2 cellular contexts compared by ENCODE assay signal in the genomic region with DNA sequence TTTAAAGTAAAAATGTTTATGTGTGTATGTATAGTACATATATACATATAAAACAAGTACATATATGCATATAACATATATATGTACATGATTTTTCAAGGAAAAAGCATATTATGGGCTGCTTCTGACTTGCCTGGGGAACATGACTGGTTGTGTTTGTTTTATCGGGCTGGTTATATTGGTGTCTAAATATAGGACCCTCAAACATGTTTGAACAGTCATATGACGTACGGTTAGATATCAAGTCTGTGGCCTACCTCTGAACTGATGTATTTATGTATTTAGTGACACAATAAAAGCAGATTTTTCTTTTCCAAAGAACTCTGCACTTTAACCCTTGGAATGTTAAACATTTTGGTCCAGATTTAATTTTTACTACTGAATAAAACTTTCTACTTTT.
A peak's percentile ranks its signal among the peaks of the same experiment; 100 is the strongest.
TF ChIP-seq lines count a peak whose summit lies in the region.

No MANE protein-coding gene starts in this region.

TF ChIP-seq in liver, 16 proteins besides CTCF, POLR2A, EP300 and RAD21:
- TF ChIP-seq HNF4A (conservative IDR thresholded peaks at IDR 0.05) = peak; percentile 21 to 25
- TF ChIP-seq GABPA (IDR thresholded peaks at IDR 0.05 in 1 of 2, conservative IDR thresholded peaks at IDR 0.05 in 1 of 2) = no peak

TF ChIP-seq in HepG2, 621 proteins besides CTCF, POLR2A, EP300 and RAD21:
- no peak for TF ChIP-seq KLF6 (CRISPR knock-in tag; IDR thresholded peaks at IDR 0.05)
- TF ChIP-seq, protein P1, sequence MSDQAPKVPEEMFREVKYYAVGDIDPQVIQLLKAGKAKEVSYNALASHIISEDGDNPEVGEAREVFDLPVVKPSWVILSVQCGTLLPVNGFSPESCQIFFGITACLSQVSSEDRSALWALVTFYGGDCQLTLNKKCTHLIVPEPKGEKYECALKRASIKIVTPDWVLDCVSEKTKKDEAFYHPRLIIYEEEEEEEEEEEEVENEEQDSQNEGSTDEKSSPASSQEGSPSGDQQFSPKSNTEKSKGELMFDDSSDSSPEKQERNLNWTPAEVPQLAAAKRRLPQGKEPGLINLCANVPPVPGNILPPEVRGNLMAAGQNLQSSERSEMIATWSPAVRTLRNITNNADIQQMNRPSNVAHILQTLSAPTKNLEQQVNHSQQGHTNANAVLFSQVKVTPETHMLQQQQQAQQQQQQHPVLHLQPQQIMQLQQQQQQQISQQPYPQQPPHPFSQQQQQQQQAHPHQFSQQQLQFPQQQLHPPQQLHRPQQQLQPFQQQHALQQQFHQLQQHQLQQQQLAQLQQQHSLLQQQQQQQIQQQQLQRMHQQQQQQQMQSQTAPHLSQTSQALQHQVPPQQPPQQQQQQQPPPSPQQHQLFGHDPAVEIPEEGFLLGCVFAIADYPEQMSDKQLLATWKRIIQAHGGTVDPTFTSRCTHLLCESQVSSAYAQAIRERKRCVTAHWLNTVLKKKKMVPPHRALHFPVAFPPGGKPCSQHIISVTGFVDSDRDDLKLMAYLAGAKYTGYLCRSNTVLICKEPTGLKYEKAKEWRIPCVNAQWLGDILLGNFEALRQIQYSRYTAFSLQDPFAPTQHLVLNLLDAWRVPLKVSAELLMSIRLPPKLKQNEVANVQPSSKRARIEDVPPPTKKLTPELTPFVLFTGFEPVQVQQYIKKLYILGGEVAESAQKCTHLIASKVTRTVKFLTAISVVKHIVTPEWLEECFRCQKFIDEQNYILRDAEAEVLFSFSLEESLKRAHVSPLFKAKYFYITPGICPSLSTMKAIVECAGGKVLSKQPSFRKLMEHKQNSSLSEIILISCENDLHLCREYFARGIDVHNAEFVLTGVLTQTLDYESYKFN (CRISPR knock-in tag; conservative IDR thresholded peaks at IDR 0.05) = no peak
- TF ChIP-seq ZFP41 (CRISPR knock-in tag; IDR thresholded peaks at IDR 0.05; ENCODE audit: borderline replicate concordance) = no peak
- TF ChIP-seq, protein P2, sequence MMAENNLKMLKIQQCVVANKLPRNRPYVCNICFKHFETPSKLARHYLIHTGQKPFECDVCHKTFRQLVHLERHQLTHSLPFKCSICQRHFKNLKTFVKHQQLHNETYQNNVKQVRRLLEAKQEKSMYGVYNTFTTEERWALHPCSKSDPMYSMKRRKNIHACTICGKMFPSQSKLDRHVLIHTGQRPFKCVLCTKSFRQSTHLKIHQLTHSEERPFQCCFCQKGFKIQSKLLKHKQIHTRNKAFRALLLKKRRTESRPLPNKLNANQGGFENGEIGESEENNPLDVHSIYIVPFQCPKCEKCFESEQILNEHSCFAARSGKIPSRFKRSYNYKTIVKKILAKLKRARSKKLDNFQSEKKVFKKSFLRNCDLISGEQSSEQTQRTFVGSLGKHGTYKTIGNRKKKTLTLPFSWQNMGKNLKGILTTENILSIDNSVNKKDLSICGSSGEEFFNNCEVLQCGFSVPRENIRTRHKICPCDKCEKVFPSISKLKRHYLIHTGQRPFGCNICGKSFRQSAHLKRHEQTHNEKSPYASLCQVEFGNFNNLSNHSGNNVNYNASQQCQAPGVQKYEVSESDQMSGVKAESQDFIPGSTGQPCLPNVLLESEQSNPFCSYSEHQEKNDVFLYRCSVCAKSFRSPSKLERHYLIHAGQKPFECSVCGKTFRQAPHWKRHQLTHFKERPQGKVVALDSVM (CRISPR knock-in tag; IDR thresholded peaks at IDR 0.05) = no peak
TF ChIP-seq in HepG2: peak in this region for 0.
